Comparison of ENCODE assay signal across 8 cellular contexts in genomic region chr4:86935833-86936721, GRCh38. TPM values are rescaled to one million over a fixed set of nuclear protein-coding genes. Genes with fewer than 3 reads are reported as not detected.
DNase-seq lines count a peak whose midpoint lies in the region; ATAC-seq and TF ChIP-seq lines count a peak whose summit lies in the region.

No MANE protein-coding gene starts in this region.

- ATAC-seq in GM18868 (IDR thresholded peaks at IDR 0.05; ENCODE audit: unreplicated experiment) (peak; percentile 32), HG03095 (IDR thresholded peaks at IDR 0.05; ENCODE audit: unreplicated experiment) (peak; percentile 33)
- peak; percentile 56 to 59 for ATAC-seq in natural killer cell treated with Interleukin-12 subunit alpha and Interleukin-12 subunit beta and Interleukin-15 and Interleukin-18, amount 100 ng/mL, for 72 hours

- DNase-seq in A673 (ENCODE audit: low spot score) (peak; percentile 75), activated T-cell treated with anti-CD3 and anti-CD28 coated beads for 48 hours (ENCODE audit: low read depth) (peak; percentile 63), esophagus squamous epithelium (lab: John Stamatoyannopoulos, UW) (no peak)
- peak; percentile 80 for DNase-seq in natural killer cell treated with Interleukin-12 subunit alpha and Interleukin-12 subunit beta and Interleukin-15 and Interleukin-18, amount 100 ng/mL, for 72 hours (ENCODE audit: low spot score)

- CTCF ChIA-PET in A673 (lab: Charles Lee) = interaction anchor here (1.4 kb wide), 1 partner anchor 14 kb away, joined by 3 read pairs; no protein-coding TSS in a partner anchor

- H3K36me3 ChIP-seq in A673 (ENCODE audit: insufficient read depth, low read length, poor library complexity, severe bottlenecking) = no peaks in the 10 kb centered on the region
- H3K36me3 ChIP-seq in OCI-LY3 (replicated peaks; ENCODE audit: low read depth, low read length) = no peaks in the 10 kb centered on the region
- H3K36me3 ChIP-seq in esophagus squamous epithelium = peaks cover 0 to 10% (median 0%) of the 10 kb centered on the region in 3 donors

- H3K4me3 ChIP-seq in A673 (ENCODE audit: low read depth, low read length, poor library complexity, severe bottlenecking) (peak overlapping the region; percentile 88), OCI-LY3 (ENCODE audit: low read length) (peak overlapping the region; percentile 98), esophagus squamous epithelium (peak overlapping the region; percentile 81 to 98 (median 90))

- POLR2A ChIA-PET in A673 (lab: Charles Lee; ENCODE audit: low non-redundant PET) = interaction anchor here (0.7 kb wide), 1 partner anchor 1451 kb away, joined by 3 read pairs; no protein-coding TSS in a partner anchor

- peaks cover 25% of the 10 kb centered on the region; the same call in 1 of the 2 replicates for H4K20me1 ChIP-seq in OCI-LY3 (ENCODE audit: insufficient read depth, low read length)

- peak overlapping the region; percentile 78 for H3K27ac ChIP-seq in A673 (ENCODE audit: low read depth, low read length, poor library complexity, severe bottlenecking)
- H3K27ac ChIP-seq in OCI-LY3 (ENCODE audit: low read length) = peak overlapping the region; percentile 86
- H3K27ac ChIP-seq in esophagus squamous epithelium = peak overlapping the region; percentile 97 to 99 (median 98)

- H3K4me3 Mint-ChIP-seq in natural killer cell treated with Interleukin-12 subunit alpha and Interleukin-12 subunit beta and Interleukin-15 and Interleukin-18, amount 100 ng/mL, for 72 hours = peak overlapping the region; percentile 93
- H3K4me3 Mint-ChIP-seq in stimulated activated naive CD8-positive, alpha-beta T cell treated with anti-CD3 and anti-CD28 coated beads, Interleukin-15, Interleukin-2, amounts not matched to agents 100 ng/mL and 50 ng/mL, for 24 hours = peak overlapping the region; percentile 92

- no peaks in the 10 kb centered on the region for H3K27me3 Mint-ChIP-seq in natural killer cell treated with Interleukin-12 subunit alpha and Interleukin-12 subunit beta and Interleukin-15 and Interleukin-18, amount 100 ng/mL, for 72 hours
- H3K27me3 Mint-ChIP-seq in stimulated activated naive CD8-positive, alpha-beta T cell treated with anti-CD3 and anti-CD28 coated beads, Interleukin-15, Interleukin-2, amounts not matched to agents 100 ng/mL and 50 ng/mL, for 24 hours = no peaks in the 10 kb centered on the region

- TSS peak; percentile 72 for BruUV-seq in A673 (replicated peaks; lab: Mats Ljungman, UMichigan)

- peak in 1 of 4 donors; percentile 74 for TF ChIP-seq POLR2A in esophagus squamous epithelium (IDR thresholded peaks at IDR 0.05)

- no peaks in the 10 kb centered on the region for H3K36me3 Mint-ChIP-seq in natural killer cell treated with Interleukin-12 subunit alpha and Interleukin-12 subunit beta and Interleukin-15 and Interleukin-18, amount 100 ng/mL, for 72 hours
- H3K36me3 Mint-ChIP-seq in stimulated activated naive CD8-positive, alpha-beta T cell treated with anti-CD3 and anti-CD28 coated beads, Interleukin-15, Interleukin-2, amounts not matched to agents 100 ng/mL and 50 ng/mL, for 24 hours (ENCODE audit: low read depth) = peaks cover 3% of the 10 kb centered on the region

- H3K27me3 ChIP-seq in A673 (replicated peaks; ENCODE audit: insufficient read depth, low read depth, low read length, poor library complexity) (no peaks in the 10 kb centered on the region), OCI-LY3 (ENCODE audit: low read depth, low read length) (no peaks in the 10 kb centered on the region), esophagus squamous epithelium (no peaks in the 10 kb centered on the region)

- H3K4me1 ChIP-seq in A673 (ENCODE audit: insufficient read depth, low read length, poor library complexity, severe bottlenecking) (peaks cover 9% of the 10 kb centered on the region), OCI-LY3 (ENCODE audit: low read length) (peaks cover 40% of the 10 kb centered on the region), esophagus squamous epithelium (peaks cover 35 to 61% (median 35%) of the 10 kb centered on the region in 3 donors)

- no peaks in the 10 kb centered on the region for H3K9me3 ChIP-seq in A673 (ENCODE audit: low read depth, low read length, poor library complexity, severe bottlenecking)
- H3K9me3 ChIP-seq in OCI-LY3 (ENCODE audit: insufficient read depth, low read length) = no peaks in the 10 kb centered on the region
- H3K9me3 ChIP-seq in esophagus squamous epithelium = no peaks in the 10 kb centered on the region

- no peaks in the 10 kb centered on the region for H3K9me3 Mint-ChIP-seq in natural killer cell treated with Interleukin-12 subunit alpha and Interleukin-12 subunit beta and Interleukin-15 and Interleukin-18, amount 100 ng/mL, for 72 hours
- H3K9me3 Mint-ChIP-seq in stimulated activated naive CD8-positive, alpha-beta T cell treated with anti-CD3 and anti-CD28 coated beads, Interleukin-15, Interleukin-2, amounts not matched to agents 100 ng/mL and 50 ng/mL, for 24 hours = no peaks in the 10 kb centered on the region

- no peak for TF ChIP-seq CTCF in A673 (conservative IDR thresholded peaks at IDR 0.05; ENCODE audit: low read depth, low read length)
- TF ChIP-seq CTCF in OCI-LY3 (IDR thresholded peaks at IDR 0.05; ENCODE audit: low read depth, low read length) = peak; percentile 47
- TF ChIP-seq CTCF in esophagus squamous epithelium (IDR thresholded peaks at IDR 0.05) = no peak

- H3K9ac ChIP-seq in OCI-LY3 (ENCODE audit: low read length) = peak overlapping the region; percentile 97

- 8 to 12% methylated on average over 17 to 33 of the region's 36 CpGs for WGBS in esophagus squamous epithelium, 2 donors

- H2AFZ ChIP-seq in OCI-LY3 (ENCODE audit: low read depth, low read length) = peak overlapping the region; percentile 39

- peak overlapping the region; percentile 94 for H3K4me2 ChIP-seq in OCI-LY3 (ENCODE audit: low read length)

- peaks cover 36 to 47% of the 10 kb centered on the region in 2 donors for H3K4me1 Mint-ChIP-seq in natural killer cell treated with Interleukin-12 subunit alpha and Interleukin-12 subunit beta and Interleukin-15 and Interleukin-18, amount 100 ng/mL, for 72 hours (ENCODE audit: low read depth in 2 of 2)
- peaks cover 63% of the 10 kb centered on the region for H3K4me1 Mint-ChIP-seq in stimulated activated naive CD8-positive, alpha-beta T cell treated with anti-CD3 and anti-CD28 coated beads, Interleukin-15, Interleukin-2, amounts not matched to agents 100 ng/mL and 50 ng/mL, for 24 hours (ENCODE audit: low read depth)

- peaks cover 50% of the 10 kb centered on the region for H3K79me2 ChIP-seq in OCI-LY3 (ENCODE audit: low read length)

- intact Hi-C loops in A673 (cut with micrococcal nuclease; ENCODE audit: unreplicated experiment) (loop anchor here (5.0 kb wide), 1 partner anchor 71 kb away; no protein-coding TSS in a partner anchor), esophagus squamous epithelium (cut with DNase I) (loop anchor here (2.0 kb wide), 1 partner anchor 71 kb away; no protein-coding TSS in a partner anchor)

- peak overlapping the region; percentile 88 to 95 for H3K27ac Mint-ChIP-seq in natural killer cell treated with Interleukin-12 subunit alpha and Interleukin-12 subunit beta and Interleukin-15 and Interleukin-18, amount 100 ng/mL, for 72 hours
- peak overlapping the region; percentile 98 for H3K27ac Mint-ChIP-seq in stimulated activated naive CD8-positive, alpha-beta T cell treated with anti-CD3 and anti-CD28 coated beads, Interleukin-15, Interleukin-2, amounts not matched to agents 100 ng/mL and 50 ng/mL, for 24 hours

RNA-seq across cellular contexts. Expression of gene AFF1, which starts 1.3 kb away (rescaled TPM):
- 60.1 and 65.4 TPM in 2 replicates for total RNA-seq in A673 (2021)
- 10 to 100 TPM; 22.9 to 47.1 (median 34.0) TPM for total RNA-seq in esophagus squamous epithelium
- 10 to 100 TPM; 43.2 to 56.2 TPM for total RNA-seq in natural killer cell treated with Interleukin-12 subunit alpha and Interleukin-12 subunit beta and Interleukin-15 and Interleukin-18, amount 100 ng/mL, for 72 hours

RNA-seq across cellular contexts. Expression of gene C4orf36, which starts 43.9 kb away (rescaled TPM):
- total RNA-seq in A673 (2021) = 3.1 and 5.3 TPM in 2 replicates
- total RNA-seq in esophagus squamous epithelium = 1 to 10 TPM; 1.3 to 5.0 (median 2.7) TPM
- not detected for total RNA-seq in natural killer cell treated with Interleukin-12 subunit alpha and Interleukin-12 subunit beta and Interleukin-15 and Interleukin-18, amount 100 ng/mL, for 72 hours
